In genomic region chr7:116525298-116525912, GRCh38 we compare ENCODE assay signal across 8 cellular contexts. TPM values are rescaled to one million over a fixed set of nuclear protein-coding genes. Genes with fewer than 3 reads are reported as not detected.
DNase-seq lines count a peak whose midpoint lies in the region; ATAC-seq and TF ChIP-seq lines count a peak whose summit lies in the region.

No MANE protein-coding gene starts in this region.

- H3K9me3 Mint-ChIP-seq in CD14-positive monocyte: peaks cover 0 to 12% (median 10%) of the 10 kb centered on the region in 7 donors
- no peaks in the 10 kb centered on the region for H3K9me3 Mint-ChIP-seq in activated naive CD8-positive, alpha-beta T cell treated with anti-CD3 and anti-CD28 coated beads, Interleukin-2, amount 10 ng/mL, durations not matched to agents 7 days and 5 days

- peaks cover 0 to 48% of the 10 kb centered on the region in 2 donors for H3K4me1 ChIP-seq in right atrium auricular region

- H3K27ac ChIP-seq in right atrium auricular region: peak overlapping the region; percentile 98 to 99

- H3K36me3 ChIP-seq in right atrium auricular region: peaks cover 40% of the 10 kb centered on the region

- ATAC-seq in GM21723 (IDR thresholded peaks at IDR 0.05; ENCODE audit: unreplicated experiment) (peak; percentile 54), sciatic nerve (peak; percentile 52), GM18873 (IDR thresholded peaks at IDR 0.05; ENCODE audit: low FRiP score, unreplicated experiment) (no peak)
- ATAC-seq in activated naive CD8-positive, alpha-beta T cell treated with anti-CD3 and anti-CD28 coated beads, Interleukin-2, amount 10 ng/mL, durations not matched to agents 7 days and 5 days (ENCODE audit: low read depth): no peak

- H3K4me3 Mint-ChIP-seq in CD14-positive monocyte: peak overlapping the region; percentile 89 to 96
- H3K4me3 Mint-ChIP-seq in activated naive CD8-positive, alpha-beta T cell treated with anti-CD3 and anti-CD28 coated beads, Interleukin-2, amount 10 ng/mL, durations not matched to agents 7 days and 5 days: peak overlapping the region; percentile 87

- H3K27me3 Mint-ChIP-seq in CD14-positive monocyte (ENCODE audit: low read depth in 3 of 3): peaks cover 57 to 63% (median 59%) of the 10 kb centered on the region in 3 donors
- peaks cover 74% of the 10 kb centered on the region for H3K27me3 Mint-ChIP-seq in activated naive CD8-positive, alpha-beta T cell treated with anti-CD3 and anti-CD28 coated beads, Interleukin-2, amount 10 ng/mL, durations not matched to agents 7 days and 5 days

- intact Hi-C loops in CD14-positive monocyte (cut with micrococcal nuclease) (no loop called here), sciatic nerve (cut with DNase I) (loop anchor here (10.0 kb wide), 1 partner anchor 59 kb away; no protein-coding TSS in a partner anchor)

- peak overlapping the region in 3 of 7 donors; percentile 55 to 69 (median 68) for H3K27ac Mint-ChIP-seq in CD14-positive monocyte
- peak overlapping the region; percentile 17 for H3K27ac Mint-ChIP-seq in activated naive CD8-positive, alpha-beta T cell treated with anti-CD3 and anti-CD28 coated beads, Interleukin-2, amount 10 ng/mL, durations not matched to agents 7 days and 5 days

- peaks cover 2 to 7% of the 10 kb centered on the region in 2 donors for H3K36me3 Mint-ChIP-seq in CD14-positive monocyte
- no peaks in the 10 kb centered on the region for H3K36me3 Mint-ChIP-seq in activated naive CD8-positive, alpha-beta T cell treated with anti-CD3 and anti-CD28 coated beads, Interleukin-2, amount 10 ng/mL, durations not matched to agents 7 days and 5 days

- peaks cover 26% of the 10 kb centered on the region for H3K4me1 Mint-ChIP-seq in CD14-positive monocyte
- H3K4me1 Mint-ChIP-seq in activated naive CD8-positive, alpha-beta T cell treated with anti-CD3 and anti-CD28 coated beads, Interleukin-2, amount 10 ng/mL, durations not matched to agents 7 days and 5 days: peaks cover 18% of the 10 kb centered on the region

- no peaks in the 10 kb centered on the region for H3K27me3 ChIP-seq in right atrium auricular region

- no peak for DNase-seq in CD14-positive monocyte (ENCODE audit: low spot score)
- DNase-seq in NCI-H526 treated with DMSO at 0.1 percent for 48 hours (lab: John Stamatoyannopoulos, UW): peak; percentile 57
- peak; percentile 54 for DNase-seq in activated naive CD8-positive, alpha-beta T cell treated with anti-CD3 and anti-CD28 coated beads, Interleukin-2, amount 10 ng/mL, durations not matched to agents 7 days and 5 days
- no peak for DNase-seq in right atrium auricular region (ENCODE audit: low spot score)
- DNase-seq in sciatic nerve (ENCODE audit: low spot score): peak; percentile 68
- DNase-seq in putamen (ENCODE audit: low spot score): no peak

- peak overlapping the region; percentile 75 to 88 for H3K4me3 ChIP-seq in right atrium auricular region

- no peaks in the 10 kb centered on the region for H3K9me3 ChIP-seq in right atrium auricular region

- TF ChIP-seq CTCF in CD14-positive monocyte (IDR thresholded peaks at IDR 0.05) (no peak), right atrium auricular region (IDR thresholded peaks at IDR 0.05) (no peak)

- POLR2A ChIA-PET in activated naive CD8-positive, alpha-beta T cell treated with anti-CD3 and anti-CD28 coated beads, Interleukin-2, amount 10 ng/mL, durations not matched to agents 7 days and 5 days (lab: Charles Lee): interaction anchor here (0.6 kb wide), 1 partner anchor 12 kb away, joined by 4 read pairs; no protein-coding TSS in a partner anchor

RNA-seq across cellular contexts. Expression of gene CAV1, which starts 0.6 kb away (rescaled TPM):
- polyA plus RNA-seq in CD14-positive monocyte: not detected
- total RNA-seq in activated naive CD8-positive, alpha-beta T cell treated with anti-CD3 and anti-CD28 coated beads, Interleukin-2, amount 10 ng/mL, durations not matched to agents 7 days and 5 days: under 1 TPM in 1 of 2 experiments, not detected in 1; 0.23 TPM
- total RNA-seq in right atrium auricular region (100 to 1,000 TPM; 396 to 398 TPM), sciatic nerve (353 TPM)

RNA-seq across cellular contexts. Expression of gene CAV2, which starts 25.9 kb away (rescaled TPM):
- polyA plus RNA-seq in CD14-positive monocyte: under 1 TPM in 1 of 2 donors, not detected in 1; 0.19 TPM
- total RNA-seq in activated naive CD8-positive, alpha-beta T cell treated with anti-CD3 and anti-CD28 coated beads, Interleukin-2, amount 10 ng/mL, durations not matched to agents 7 days and 5 days: not detected
- total RNA-seq in right atrium auricular region (100 to 1,000 TPM; 180 to 278 TPM), sciatic nerve (139 TPM)

Comparison
In these comparisons a context has a peak if more than half of its experiments do, and no peak if none do; other contexts are left out.
1. DNase-seq: peak in NCI-H526 treated with DMSO at 0.1 percent for 48 hours (single experiment), activated naive CD8-positive, alpha-beta T cell treated with anti-CD3 and anti-CD28 coated beads, Interleukin-2, amount 10 ng/mL, durations not matched to agents 7 days and 5 days (single experiment) and sciatic nerve (single experiment); none in CD14-positive monocyte (single experiment), right atrium auricular region (single experiment) and putamen (single experiment).
2. ATAC-seq: peak in GM21723 (single experiment) and sciatic nerve (single experiment); none in activated naive CD8-positive, alpha-beta T cell treated with anti-CD3 and anti-CD28 coated beads, Interleukin-2, amount 10 ng/mL, durations not matched to agents 7 days and 5 days (single experiment) and GM18873 (single experiment).
3. RNA of gene CAV1, which starts 0.6 kb away (total RNA-seq): 396 to 398 TPM in right atrium auricular region and 353 TPM in sciatic nerve (single experiment); 0.23 TPM in activated naive CD8-positive, alpha-beta T cell treated with anti-CD3 and anti-CD28 coated beads, Interleukin-2, amount 10 ng/mL, durations not matched to agents 7 days and 5 days; every median in the first group is over 100 times any median in the second.
4. RNA of gene CAV2, which starts 25.9 kb away (total RNA-seq): 180 to 278 TPM in right atrium auricular region and 139 TPM in sciatic nerve (single experiment); not detected in activated naive CD8-positive, alpha-beta T cell treated with anti-CD3 and anti-CD28 coated beads, Interleukin-2, amount 10 ng/mL, durations not matched to agents 7 days and 5 days; every median in the first group is over 100 times any median in the second.